29 cellular contexts compared by ENCODE assay signal in the genomic region with DNA sequence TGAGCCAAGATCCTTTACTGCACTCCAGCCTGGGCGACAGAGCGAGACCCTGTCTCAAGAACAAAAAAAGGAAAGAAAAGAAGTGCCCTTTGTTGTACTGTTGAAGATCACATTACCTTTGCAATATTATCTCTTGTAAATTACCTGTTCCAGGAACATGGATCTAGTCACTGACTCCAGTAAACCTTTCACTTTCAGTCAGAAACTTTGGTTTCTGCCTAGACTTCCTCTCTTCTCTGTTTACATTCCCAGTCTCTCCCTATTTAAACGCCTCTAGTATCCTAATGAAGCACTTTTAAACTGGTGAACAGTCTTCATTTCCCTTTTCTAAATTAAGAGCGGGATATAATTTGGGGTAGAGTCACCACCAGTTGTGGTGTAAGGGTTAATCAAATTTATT. TPM values are rescaled to one million over a fixed set of nuclear protein-coding genes. Genes with fewer than 3 reads are reported as not detected.
"Had no signal": no experiment of that assay in that cellular context is flagged by ENCODE, and none has a peak within 500 bp of the region (broad histone marks: within the 10 kb centered on the region; RNA-seq: fewer than 3 reads in every experiment).

No MANE protein-coding gene starts in this region.

- DNase-seq: activated B cell treated with CpG ODN at 0.5 μM for 24 hours; activated CD4-positive, alpha-beta T cell treated with anti-CD3 and anti-CD28 coated beads, Interleukin-2, amount 50 U/mL, for 1 hour; activated CD8-positive, alpha-beta memory T cell treated with anti-CD3 and anti-CD28 coated beads, Interleukin-2, amount 10 ng/mL, durations not matched to agents 7 days and 5 days; activated CD8-positive, alpha-beta T cell treated with anti-CD3 and anti-CD28 coated beads, Interleukin-2, amount 10 ng/mL, durations not matched to agents 7 days and 5 days; activated naive CD4-positive, alpha-beta T cell; activated T-cell treated with anti-CD3 and anti-CD28 coated beads, Interleukin-2, amount 50 U/mL, for 48 hours; effector CD8-positive, alpha-beta T cell; islet precursor cell; natural killer cell; occipital lobe; psoas muscle; spleen; stimulated activated CD4-positive, alpha-beta T cell treated with anti-CD3 and anti-CD28 coated beads, Interleukin-2, amount 100 ng/mL, for 48 hours; stimulated activated naive CD4-positive, alpha-beta T cell treated with Interleukin-2 at 50 U/mL for 16 hours; T-helper 9 cell; testis; transverse colon had no signal

- H3K4me1 ChIP-seq: breast epithelium, neural progenitor cell had no signal

- H3K27me3 Mint-ChIP-seq: activated B cell treated with CpG ODN at 0.5 μM for 24 hours; activated CD8-positive, alpha-beta memory T cell treated with anti-CD3 and anti-CD28 coated beads, Interleukin-2, amount 10 ng/mL, durations not matched to agents 7 days and 5 days; central memory CD8-positive, alpha-beta T cell had no signal

- H3K27ac ChIP-seq: breast epithelium, epithelial cell of prostate, neural progenitor cell, parathyroid adenoma, psoas muscle, testis had no signal

- H3K36me3 Mint-ChIP-seq: natural killer cell, neural progenitor cell had no signal

- H3K36me3 ChIP-seq: breast epithelium, neural progenitor cell, transverse colon had no signal

- H3K4me3 Mint-ChIP-seq: activated B cell treated with CpG ODN at 0.5 μM for 24 hours; activated CD8-positive, alpha-beta memory T cell treated with anti-CD3 and anti-CD28 coated beads, Interleukin-2, amount 10 ng/mL, durations not matched to agents 7 days and 5 days; activated CD8-positive, alpha-beta T cell treated with anti-CD3 and anti-CD28 coated beads, Interleukin-2, amount 10 ng/mL, durations not matched to agents 7 days and 5 days; central memory CD8-positive, alpha-beta T cell; mesothelial cell of epicardium; natural killer cell; neural progenitor cell had no signal

- ATAC-seq: activated CD8-positive, alpha-beta memory T cell treated with anti-CD3 and anti-CD28 coated beads, Interleukin-2, amount 10 ng/mL, durations not matched to agents 7 days and 5 days; activated CD8-positive, alpha-beta T cell treated with anti-CD3 and anti-CD28 coated beads, Interleukin-2, amount 10 ng/mL, durations not matched to agents 7 days and 5 days; activated naive CD4-positive, alpha-beta T cell treated with anti-CD3 and anti-CD28 coated beads, Interleukin-2, amount 50 U/mL, for 72 hours; natural killer cell; psoas muscle had no signal

- H3K9me3 ChIP-seq: breast epithelium, psoas muscle, spleen, testis, transverse colon had no signal

- H3K9me3 Mint-ChIP-seq: activated B cell treated with CpG ODN at 0.5 μM for 24 hours; activated naive CD4-positive, alpha-beta T cell treated with anti-CD3 and anti-CD28 coated beads, Interleukin-2, amount 50 U/mL, for 72 hours; activated T-helper 2 cell treated with anti-CD3 and anti-CD28 coated beads, Interferon-gamma antibody, Interleukin-2, Interleukin-4, amounts not matched to agents 10 μg/mL and 5 μg/mL and 100 μg/mL, durations not matched to agents 14 hours and 24 hours and 36 hours; central memory CD8-positive, alpha-beta T cell; natural killer cell; neural progenitor cell had no signal

- H3K27me3 ChIP-seq: breast epithelium, neural progenitor cell, spleen, testis, transverse colon had no signal

- H3K27ac Mint-ChIP-seq: activated B cell treated with CpG ODN at 0.5 μM for 24 hours; activated CD8-positive, alpha-beta memory T cell treated with anti-CD3 and anti-CD28 coated beads, Interleukin-2, amount 10 ng/mL, durations not matched to agents 7 days and 5 days; activated CD8-positive, alpha-beta T cell treated with anti-CD3 and anti-CD28 coated beads, Interleukin-2, amount 10 ng/mL, durations not matched to agents 7 days and 5 days; activated naive CD4-positive, alpha-beta T cell treated with anti-CD3 and anti-CD28 coated beads, Interleukin-2, amount 50 U/mL, for 72 hours; activated T-helper 2 cell treated with anti-CD3 and anti-CD28 coated beads, Interferon-gamma antibody, Interleukin-2, Interleukin-4, amounts not matched to agents 10 μg/mL and 5 μg/mL and 100 μg/mL, durations not matched to agents 14 hours and 24 hours and 36 hours; mesothelial cell of epicardium; neural progenitor cell had no signal

- H3K4me3 ChIP-seq: breast epithelium, neural progenitor cell, psoas muscle, spleen, testis, transverse colon had no signal

- FAIRE-seq: endometrium, frontal cortex, urothelium cell line had no signal

RNA-seq across cellular contexts. Expression of a gene that starts 29.0 kb away (rescaled TPM):
- total RNA-seq: dermis microvascular lymphatic vessel endothelial cell had no signal
